Comparison of ENCODE assay signal across 14 cellular contexts in the genomic region with DNA sequence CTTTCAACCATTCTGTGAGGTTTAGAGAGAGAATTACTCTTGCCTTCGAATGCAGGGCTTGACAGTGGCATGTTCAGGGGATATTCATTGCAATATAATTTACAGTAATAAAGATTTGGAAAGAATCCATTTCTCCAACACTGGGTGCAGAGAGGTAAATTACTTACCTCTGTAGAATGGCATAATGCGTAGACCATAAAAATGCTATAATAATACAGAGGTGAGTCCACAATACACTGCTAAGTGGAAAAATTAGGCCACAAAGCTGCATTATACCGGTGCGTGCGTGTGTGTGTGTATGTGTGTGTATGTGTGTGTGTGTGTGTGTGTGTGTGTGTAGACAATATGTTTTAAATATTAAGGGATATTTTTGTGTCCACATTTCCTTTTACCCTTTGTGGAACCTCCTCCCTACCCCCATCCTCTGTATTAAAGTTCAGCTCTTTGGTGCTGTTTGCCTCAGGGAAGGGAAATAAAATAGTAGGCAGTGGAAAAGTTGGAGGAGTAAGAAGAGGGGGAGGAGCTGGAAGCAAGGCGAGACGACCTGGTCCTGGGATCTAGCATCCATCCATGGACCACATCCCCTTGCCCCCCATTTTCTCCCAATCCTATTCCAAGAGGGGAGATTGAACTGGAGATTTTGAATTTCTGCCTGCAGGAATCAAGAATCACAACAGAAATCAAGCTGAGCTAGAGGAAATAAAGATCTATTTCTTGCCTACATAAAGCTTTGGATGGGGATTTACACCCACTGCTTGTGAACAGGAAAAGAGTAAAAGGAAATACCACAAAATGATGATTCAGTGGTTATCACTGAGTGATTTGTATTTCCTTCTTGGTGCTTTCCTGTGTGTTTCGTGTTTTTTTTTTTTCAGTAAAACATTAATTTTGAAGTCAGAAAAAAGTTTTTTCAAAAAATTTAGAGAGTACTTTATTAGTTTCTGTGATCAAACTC.
A peak's percentile ranks its signal among the peaks of the same experiment; 100 is the strongest.
DNase-seq lines count a peak whose midpoint lies in the region; ATAC-seq and TF ChIP-seq lines count a peak whose summit lies in the region.
"Had no signal": no experiment of that assay in that cellular context is flagged by ENCODE, and none has a peak within 500 bp of the region (broad histone marks: within the 10 kb centered on the region; RNA-seq: fewer than 3 reads in every experiment).

No MANE protein-coding gene starts in this region.

- H3K4me3 Mint-ChIP-seq in activated naive CD4-positive, alpha-beta T cell treated with anti-CD3 and anti-CD28 coated beads, Interleukin-2, amount 10 ng/mL, durations not matched to agents 7 days and 5 days = no peak overlapping the region
- no peak overlapping the region for H3K4me3 Mint-ChIP-seq in activated naive CD4-positive, alpha-beta T cell treated with anti-CD3 and anti-CD28 coated beads for 36 hours
- peak overlapping the region in 1 of 2 donors; percentile 54 for H3K4me3 Mint-ChIP-seq in stimulated activated naive CD8-positive, alpha-beta T cell treated with anti-CD3 and anti-CD28 coated beads, Interleukin-15, amount 100 ng/mL, for 72 hours
- no peak overlapping the region for H3K4me3 Mint-ChIP-seq in nephron progenitor cell
- H3K4me3 Mint-ChIP-seq: immature natural killer cell, mesothelial cell of epicardium had no signal

- intact Hi-C loops in activated naive CD4-positive, alpha-beta T cell treated with anti-CD3 and anti-CD28 coated beads for 36 hours (cut with micrococcal nuclease) = loop anchor here (2.0 to 5.0 kb wide), 2 partner anchors 33 to 295 kb away; no protein-coding TSS in a partner anchor

- CTCF ChIA-PET in activated naive CD4-positive, alpha-beta T cell treated with anti-CD3 and anti-CD28 coated beads, Interleukin-2, amount 10 ng/mL, durations not matched to agents 7 days and 5 days (lab: Charles Lee) = interaction anchor here (0.8 to 1.3 kb wide), 2 partner anchors 30 to 905 kb away, joined by 3 to 6 read pairs; no protein-coding TSS in a partner anchor
- CTCF ChIA-PET in activated naive CD4-positive, alpha-beta T cell treated with anti-CD3 and anti-CD28 coated beads for 36 hours (lab: Charles Lee) = interaction anchor here (0.7 to 1.3 kb wide), 4 partner anchors 30 to 323 kb away, joined by 3 to 5 read pairs (median 4); no protein-coding TSS in a partner anchor

- H3K4me1 Mint-ChIP-seq in activated naive CD4-positive, alpha-beta T cell treated with anti-CD3 and anti-CD28 coated beads, Interleukin-2, amount 10 ng/mL, durations not matched to agents 7 days and 5 days = peaks cover 35% of the 10 kb centered on the region
- H3K4me1 Mint-ChIP-seq in activated naive CD4-positive, alpha-beta T cell treated with anti-CD3 and anti-CD28 coated beads for 36 hours (ENCODE audit: low read depth) = peaks cover 22% of the 10 kb centered on the region
- H3K4me1 Mint-ChIP-seq in stimulated activated naive CD8-positive, alpha-beta T cell treated with anti-CD3 and anti-CD28 coated beads, Interleukin-15, amount 100 ng/mL, for 72 hours = peaks cover 23% of the 10 kb centered on the region
- H3K4me1 Mint-ChIP-seq in nephron progenitor cell = peaks cover 16% of the 10 kb centered on the region

- TF ChIP-seq CTCF in fibroblast of mammary gland (conservative IDR thresholded peaks at IDR 0.05; ENCODE audit: control insufficient read depth, insufficient read depth, low read depth, low read length) = no peak
- no peak for TF ChIP-seq CTCF in nephron progenitor cell (IDR thresholded peaks at IDR 0.05)

- no peak for DNase-seq in activated naive CD4-positive, alpha-beta T cell treated with anti-CD3 and anti-CD28 coated beads, Interleukin-2, amount 10 ng/mL, durations not matched to agents 7 days and 5 days
- no peak for DNase-seq in activated naive CD4-positive, alpha-beta T cell treated with anti-CD3 and anti-CD28 coated beads for 36 hours
- DNase-seq in fibroblast of mammary gland (ENCODE audit: low read depth) = peak; percentile 41
- DNase-seq in stimulated activated naive CD8-positive, alpha-beta T cell treated with anti-CD3 and anti-CD28 coated beads, Interleukin-15, amount 100 ng/mL, for 72 hours = no peak
- DNase-seq in DMS153 (lab: John Stamatoyannopoulos, UW) = no peak
- DNase-seq in nephron progenitor cell = no peak
- no peak for DNase-seq in NCI-H69 (lab: John Stamatoyannopoulos, UW)
- DNase-seq: immature natural killer cell, NCI-H1694, NCI-H524 treated with DMSO at 0.1 percent for 48 hours, tibial artery had no signal

- ATAC-seq in SK-N-SH treated with all-trans-retinoic acid at 6 μM for 48 hours = peak; percentile 68; the same call in 2 of the 3 replicates
- peak; percentile 83 for ATAC-seq in stimulated activated naive CD8-positive, alpha-beta T cell treated with anti-CD3 and anti-CD28 coated beads, Interleukin-15, amount 100 ng/mL, for 72 hours
- ATAC-seq: gastroesophageal sphincter had no signal

- H3K27me3 Mint-ChIP-seq in activated naive CD4-positive, alpha-beta T cell treated with anti-CD3 and anti-CD28 coated beads, Interleukin-2, amount 10 ng/mL, durations not matched to agents 7 days and 5 days = peaks cover 29% of the 10 kb centered on the region
- H3K27me3 Mint-ChIP-seq in activated naive CD4-positive, alpha-beta T cell treated with anti-CD3 and anti-CD28 coated beads for 36 hours (ENCODE audit: low read depth) = peaks cover 11% of the 10 kb centered on the region
- H3K27me3 Mint-ChIP-seq in stimulated activated naive CD8-positive, alpha-beta T cell treated with anti-CD3 and anti-CD28 coated beads, Interleukin-15, amount 100 ng/mL, for 72 hours = peaks cover 15% of the 10 kb centered on the region
- no peaks in the 10 kb centered on the region for H3K27me3 Mint-ChIP-seq in nephron progenitor cell (ENCODE audit: low read depth, poor library complexity)

- H3K9me3 Mint-ChIP-seq in activated naive CD4-positive, alpha-beta T cell treated with anti-CD3 and anti-CD28 coated beads, Interleukin-2, amount 10 ng/mL, durations not matched to agents 7 days and 5 days = peaks cover 12% of the 10 kb centered on the region
- H3K9me3 Mint-ChIP-seq in activated naive CD4-positive, alpha-beta T cell treated with anti-CD3 and anti-CD28 coated beads for 36 hours = peaks cover 9% of the 10 kb centered on the region
- peaks cover 15% of the 10 kb centered on the region in 2 donors for H3K9me3 Mint-ChIP-seq in stimulated activated naive CD8-positive, alpha-beta T cell treated with anti-CD3 and anti-CD28 coated beads, Interleukin-15, amount 100 ng/mL, for 72 hours
- H3K9me3 Mint-ChIP-seq in nephron progenitor cell = peaks cover 12% of the 10 kb centered on the region

- peaks cover 2% of the 10 kb centered on the region for H3K36me3 Mint-ChIP-seq in activated naive CD4-positive, alpha-beta T cell treated with anti-CD3 and anti-CD28 coated beads, Interleukin-2, amount 10 ng/mL, durations not matched to agents 7 days and 5 days
- H3K36me3 Mint-ChIP-seq in activated naive CD4-positive, alpha-beta T cell treated with anti-CD3 and anti-CD28 coated beads for 36 hours (ENCODE audit: low read depth) = no peaks in the 10 kb centered on the region
- peaks cover 6% of the 10 kb centered on the region for H3K36me3 Mint-ChIP-seq in nephron progenitor cell (ENCODE audit: low read depth)
- H3K36me3 Mint-ChIP-seq: immature natural killer cell, mesothelial cell of epicardium had no signal

- H3K4me3 ChIP-seq in fibroblast of mammary gland (ENCODE audit: control insufficient read depth, low read depth, low read length) = no peak overlapping the region
- H3K4me3 ChIP-seq: gastroesophageal sphincter, tibial artery had no signal

- H3K27ac Mint-ChIP-seq in activated naive CD4-positive, alpha-beta T cell treated with anti-CD3 and anti-CD28 coated beads, Interleukin-2, amount 10 ng/mL, durations not matched to agents 7 days and 5 days = peak overlapping the region; percentile 63
- no peak overlapping the region for H3K27ac Mint-ChIP-seq in activated naive CD4-positive, alpha-beta T cell treated with anti-CD3 and anti-CD28 coated beads for 36 hours
- peak overlapping the region in 1 of 2 donors; percentile 21 for H3K27ac Mint-ChIP-seq in stimulated activated naive CD8-positive, alpha-beta T cell treated with anti-CD3 and anti-CD28 coated beads, Interleukin-15, amount 100 ng/mL, for 72 hours
- no peak overlapping the region for H3K27ac Mint-ChIP-seq in nephron progenitor cell
- H3K27ac Mint-ChIP-seq: mesothelial cell of epicardium had no signal

TF ChIP-seq in SK-N-SH treated with all-trans-retinoic acid at 6 μM for 48 hours, 23 proteins besides CTCF, POLR2A, EP300 and RAD21 (continues in another document):
- TF ChIP-seq BACH2 (CRISPR knock-in tag; IDR thresholded peaks at IDR 0.05; ENCODE audit: borderline replicate concordance) = no peak
- no peak for TF ChIP-seq ZNF8 (CRISPR knock-in tag; IDR thresholded peaks at IDR 0.05)
- TF ChIP-seq POU6F1 (CRISPR knock-in tag; IDR thresholded peaks at IDR 0.05; ENCODE audit: borderline replicate concordance, low read depth) = no peak
- no peak for TF ChIP-seq ZC3H10 (CRISPR knock-in tag; IDR thresholded peaks at IDR 0.05)
- no peak for TF ChIP-seq PPARA (CRISPR knock-in tag; IDR thresholded peaks at IDR 0.05; ENCODE audit: borderline replicate concordance)
- no peak for TF ChIP-seq SNAI2 (CRISPR knock-in tag; IDR thresholded peaks at IDR 0.05)
